Comparison of ENCODE assay signal across 13 cellular contexts in genomic region chr2:165777522-165778186, GRCh38. TPM values are rescaled to one million over a fixed set of nuclear protein-coding genes. Genes with fewer than 3 reads are reported as not detected.
A peak's percentile ranks its signal among the peaks of the same experiment; 100 is the strongest.
DNase-seq lines count a peak whose midpoint lies in the region; ATAC-seq and TF ChIP-seq lines count a peak whose summit lies in the region.
"Had no signal": no experiment of that assay in that cellular context is flagged by ENCODE, and none has a peak within 500 bp of the region (broad histone marks: within the 10 kb centered on the region; RNA-seq: fewer than 3 reads in every experiment).

No MANE protein-coding gene starts in this region.

- no peak for DNase-seq in stimulated activated naive CD8-positive, alpha-beta T cell treated with anti-CD3 and anti-CD28 coated beads, Interleukin-15, amount 100 ng/mL, for 72 hours
- DNase-seq in central memory CD8-positive, alpha-beta T cell (ENCODE audit: low spot score in 2 of 2): no peak
- no peak for DNase-seq in posterior vena cava (ENCODE audit: low spot score)
- DNase-seq in osteocyte (ENCODE audit: extremely low spot score, unreplicated experiment): no peak
- DNase-seq: DMS79 treated with DMSO at 0.1 percent for 48 hours, GOT3, islet precursor cell, SJCRH30 had no signal

- H3K27me3 Mint-ChIP-seq in stimulated activated naive CD8-positive, alpha-beta T cell treated with anti-CD3 and anti-CD28 coated beads, Interleukin-15, Interleukin-2, amounts not matched to agents 100 ng/mL and 50 ng/mL, for 24 hours: no peaks in the 10 kb centered on the region
- no peaks in the 10 kb centered on the region for H3K27me3 Mint-ChIP-seq in stimulated activated naive CD8-positive, alpha-beta T cell treated with anti-CD3 and anti-CD28 coated beads, Interleukin-15, amount 100 ng/mL, for 72 hours
- no peaks in the 10 kb centered on the region for H3K27me3 Mint-ChIP-seq in central memory CD8-positive, alpha-beta T cell
- no peaks in the 10 kb centered on the region for H3K27me3 Mint-ChIP-seq in osteocyte (ENCODE audit: unreplicated experiment)

- TF ChIP-seq CTCF in osteocyte (IDR thresholded peaks at IDR 0.05): no peak

- peaks cover 23% of the 10 kb centered on the region for H3K36me3 Mint-ChIP-seq in stimulated activated naive CD8-positive, alpha-beta T cell treated with anti-CD3 and anti-CD28 coated beads, Interleukin-15, Interleukin-2, amounts not matched to agents 100 ng/mL and 50 ng/mL, for 24 hours (ENCODE audit: low read depth)
- H3K36me3 Mint-ChIP-seq in central memory CD8-positive, alpha-beta T cell (ENCODE audit: insufficient read depth): peaks cover 6% of the 10 kb centered on the region
- peaks cover 3% of the 10 kb centered on the region for H3K36me3 Mint-ChIP-seq in osteocyte (ENCODE audit: unreplicated experiment)

- no peak for ATAC-seq in stimulated activated naive CD8-positive, alpha-beta T cell treated with anti-CD3 and anti-CD28 coated beads, Interleukin-15, amount 100 ng/mL, for 72 hours
- ATAC-seq in HG03354 (IDR thresholded peaks at IDR 0.05; ENCODE audit: poor library complexity, severe bottlenecking, unreplicated experiment) (peak; percentile 56), HG02623 (IDR thresholded peaks at IDR 0.05; ENCODE audit: unreplicated experiment) (no peak), HG02870 (IDR thresholded peaks at IDR 0.05; ENCODE audit: unreplicated experiment) (no peak)
- ATAC-seq in central memory CD8-positive, alpha-beta T cell (replicated peaks; ENCODE audit: extremely low read depth, poor library complexity, severe bottlenecking): peak; percentile 85

- no peak overlapping the region for H3K4me3 Mint-ChIP-seq in stimulated activated naive CD8-positive, alpha-beta T cell treated with anti-CD3 and anti-CD28 coated beads, Interleukin-15, Interleukin-2, amounts not matched to agents 100 ng/mL and 50 ng/mL, for 24 hours
- H3K4me3 Mint-ChIP-seq in stimulated activated naive CD8-positive, alpha-beta T cell treated with anti-CD3 and anti-CD28 coated beads, Interleukin-15, amount 100 ng/mL, for 72 hours: no peak overlapping the region
- H3K4me3 Mint-ChIP-seq in central memory CD8-positive, alpha-beta T cell: peak overlapping the region; percentile 23
- H3K4me3 Mint-ChIP-seq in osteocyte (ENCODE audit: unreplicated experiment): no peak overlapping the region
- H3K4me3 Mint-ChIP-seq: activated T-helper 1 cell treated with anti-CD3 and anti-CD28 coated beads, Interleukin-12 subunit alpha, Interleukin-12 subunit beta, Interleukin-2, Interleukin-4 antibody, amounts not matched to agents 30 ng/mL and 10 ng/mL and 1 ng/mL, durations not matched to agents 14 hours and 24 hours and 36 hours had no signal

- H3K4me1 Mint-ChIP-seq in stimulated activated naive CD8-positive, alpha-beta T cell treated with anti-CD3 and anti-CD28 coated beads, Interleukin-15, Interleukin-2, amounts not matched to agents 100 ng/mL and 50 ng/mL, for 24 hours (ENCODE audit: low read depth): peaks cover 20% of the 10 kb centered on the region
- peaks cover 4% of the 10 kb centered on the region for H3K4me1 Mint-ChIP-seq in stimulated activated naive CD8-positive, alpha-beta T cell treated with anti-CD3 and anti-CD28 coated beads, Interleukin-15, amount 100 ng/mL, for 72 hours
- H3K4me1 Mint-ChIP-seq in central memory CD8-positive, alpha-beta T cell: peaks cover 30% of the 10 kb centered on the region
- no peaks in the 10 kb centered on the region for H3K4me1 Mint-ChIP-seq in osteocyte (ENCODE audit: unreplicated experiment)

- H3K9me3 Mint-ChIP-seq in stimulated activated naive CD8-positive, alpha-beta T cell treated with anti-CD3 and anti-CD28 coated beads, Interleukin-15, Interleukin-2, amounts not matched to agents 100 ng/mL and 50 ng/mL, for 24 hours: peaks cover 7% of the 10 kb centered on the region
- peaks cover 11 to 18% of the 10 kb centered on the region in 2 donors for H3K9me3 Mint-ChIP-seq in stimulated activated naive CD8-positive, alpha-beta T cell treated with anti-CD3 and anti-CD28 coated beads, Interleukin-15, amount 100 ng/mL, for 72 hours
- no peaks in the 10 kb centered on the region for H3K9me3 Mint-ChIP-seq in central memory CD8-positive, alpha-beta T cell
- H3K9me3 Mint-ChIP-seq in osteocyte (ENCODE audit: unreplicated experiment): peaks cover 7% of the 10 kb centered on the region

- intact Hi-C loops in posterior vena cava (cut with DNase I): no loop called here

- H3K27ac Mint-ChIP-seq in stimulated activated naive CD8-positive, alpha-beta T cell treated with anti-CD3 and anti-CD28 coated beads, Interleukin-15, Interleukin-2, amounts not matched to agents 100 ng/mL and 50 ng/mL, for 24 hours: peak overlapping the region; percentile 9
- no peak overlapping the region for H3K27ac Mint-ChIP-seq in stimulated activated naive CD8-positive, alpha-beta T cell treated with anti-CD3 and anti-CD28 coated beads, Interleukin-15, amount 100 ng/mL, for 72 hours
- H3K27ac Mint-ChIP-seq in central memory CD8-positive, alpha-beta T cell (ENCODE audit: low read depth): peak overlapping the region; percentile 80
- no peak overlapping the region for H3K27ac Mint-ChIP-seq in osteocyte (ENCODE audit: unreplicated experiment)
- H3K27ac Mint-ChIP-seq: activated T-helper 1 cell treated with anti-CD3 and anti-CD28 coated beads, Interleukin-12 subunit alpha, Interleukin-12 subunit beta, Interleukin-2, Interleukin-4 antibody, amounts not matched to agents 30 ng/mL and 10 ng/mL and 1 ng/mL, durations not matched to agents 14 hours and 24 hours and 36 hours had no signal

RNA-seq across cellular contexts. Expression of gene GALNT3, which starts 16.4 kb away (rescaled TPM):
- total RNA-seq in posterior vena cava (1 to 10 TPM; 1.1 to 1.6 TPM), osteocyte (3.0 and 3.2 TPM in 2 replicates)
- total RNA-seq: SJCRH30 had no signal

Comparison
In these comparisons a context has a peak if more than half of its experiments do, and no peak if none do; other contexts are left out.
1. H3K27ac Mint-ChIP-seq: peak in stimulated activated naive CD8-positive, alpha-beta T cell treated with anti-CD3 and anti-CD28 coated beads, Interleukin-15, Interleukin-2, amounts not matched to agents 100 ng/mL and 50 ng/mL, for 24 hours (single experiment) and central memory CD8-positive, alpha-beta T cell (single experiment); none in stimulated activated naive CD8-positive, alpha-beta T cell treated with anti-CD3 and anti-CD28 coated beads, Interleukin-15, amount 100 ng/mL, for 72 hours (0 of 2) and osteocyte (single experiment).
2. ATAC-seq: peak in HG03354 (single experiment) and central memory CD8-positive, alpha-beta T cell (single experiment); none in stimulated activated naive CD8-positive, alpha-beta T cell treated with anti-CD3 and anti-CD28 coated beads, Interleukin-15, amount 100 ng/mL, for 72 hours (single experiment), HG02623 (single experiment) and HG02870 (single experiment).